Comparison of ENCODE assay signal across 24 cellular contexts in the genomic region with DNA sequence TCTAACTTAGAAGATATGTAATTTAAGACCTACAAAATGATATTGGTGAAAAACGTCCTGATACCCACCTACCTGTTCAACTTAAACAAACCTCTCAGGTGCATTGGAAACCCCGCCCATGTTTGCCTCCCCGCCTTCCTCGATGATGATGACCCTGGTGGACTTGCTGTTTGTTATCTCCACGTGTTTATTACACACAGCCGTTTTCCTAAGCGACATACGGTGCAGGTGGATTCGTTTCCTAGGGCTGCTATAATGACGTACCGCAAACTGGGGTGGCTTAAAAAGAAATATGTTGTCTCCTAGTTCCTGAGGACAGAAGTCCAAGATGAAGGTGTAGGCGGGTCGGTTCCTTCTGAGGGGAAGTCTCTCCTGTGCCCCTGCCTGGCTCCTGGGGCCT.
"Had no signal": no experiment of that assay in that cellular context is flagged by ENCODE, and none has a peak within 500 bp of the region (broad histone marks: within the 10 kb centered on the region; RNA-seq: fewer than 3 reads in every experiment).

No MANE protein-coding gene starts in this region.

- H3K27me3 ChIP-seq: neural progenitor cell, neutrophil, right atrium auricular region, spleen, tibial nerve, uterus had no signal

- H3K4me3 ChIP-seq: left ventricle myocardium inferior, lung, neural progenitor cell, right atrium auricular region, skin epidermis, spleen, tibial nerve, uterus had no signal

- ATAC-seq: naive thymus-derived CD8-positive, alpha-beta T cell; sciatic nerve; stimulated activated effector memory CD8-positive, alpha-beta T cell treated with anti-CD3 and anti-CD28 coated beads, Interleukin-12 subunit alpha, Interleukin-12 subunit beta, amount 100 ng/mL, for 72 hours had no signal

- FAIRE-seq: keratinocyte had no signal

- H3K4me3 Mint-ChIP-seq: naive thymus-derived CD8-positive, alpha-beta T cell; nephron; neural progenitor cell; stimulated activated effector memory CD8-positive, alpha-beta T cell treated with anti-CD3 and anti-CD28 coated beads, Interleukin-12 subunit alpha, Interleukin-12 subunit beta, amount 100 ng/mL, for 72 hours; stimulated activated naive CD8-positive, alpha-beta T cell treated with anti-CD3 and anti-CD28 coated beads, Interleukin-15, Interleukin-2, amounts not matched to agents 100 ng/mL and 50 ng/mL, for 24 hours; type B pancreatic cell had no signal

- H3K9me3 ChIP-seq: left ventricle myocardium inferior, neutrophil, right atrium auricular region, spleen, tibial nerve, uterus had no signal

- H3K9me3 Mint-ChIP-seq: naive thymus-derived CD8-positive, alpha-beta T cell; nephron; stimulated activated effector memory CD8-positive, alpha-beta T cell treated with anti-CD3 and anti-CD28 coated beads, Interleukin-12 subunit alpha, Interleukin-12 subunit beta, amount 100 ng/mL, for 72 hours; stimulated activated naive CD8-positive, alpha-beta T cell treated with anti-CD3 and anti-CD28 coated beads, Interleukin-15, Interleukin-2, amounts not matched to agents 100 ng/mL and 50 ng/mL, for 24 hours; type B pancreatic cell had no signal

- H3K4me1 ChIP-seq: neural progenitor cell, parathyroid adenoma, right atrium auricular region, spleen, tibial nerve had no signal

- H3K27me3 Mint-ChIP-seq: naive thymus-derived CD8-positive, alpha-beta T cell; stimulated activated naive CD8-positive, alpha-beta T cell treated with anti-CD3 and anti-CD28 coated beads, Interleukin-15, Interleukin-2, amounts not matched to agents 100 ng/mL and 50 ng/mL, for 24 hours; type B pancreatic cell had no signal

- H3K4me1 Mint-ChIP-seq: stimulated activated effector memory CD8-positive, alpha-beta T cell treated with anti-CD3 and anti-CD28 coated beads, Interleukin-12 subunit alpha, Interleukin-12 subunit beta, amount 100 ng/mL, for 72 hours had no signal

- DNase-seq: head of caudate nucleus; hippocampal formation; left ventricle myocardium inferior; midbrain; naive thymus-derived CD8-positive, alpha-beta T cell; occipital lobe; spleen; stimulated activated CD4-positive, alpha-beta T cell treated with anti-CD3 and anti-CD28 coated beads, Interleukin-4, amount 100 ng/mL, for 24 hours; stimulated activated naive CD4-positive, alpha-beta T cell; substantia nigra; uterus had no signal

- H3K27ac ChIP-seq: neural progenitor cell, neutrophil, parathyroid adenoma, right atrium auricular region, skin epidermis, spleen, tibial nerve, uterus had no signal

- H3K36me3 ChIP-seq: left ventricle myocardium inferior, neural progenitor cell, right atrium auricular region, uterus had no signal

- H3K27ac Mint-ChIP-seq: nephron; neural progenitor cell; stimulated activated effector memory CD8-positive, alpha-beta T cell treated with anti-CD3 and anti-CD28 coated beads, Interleukin-12 subunit alpha, Interleukin-12 subunit beta, amount 100 ng/mL, for 72 hours; stimulated activated naive CD8-positive, alpha-beta T cell treated with anti-CD3 and anti-CD28 coated beads, Interleukin-15, Interleukin-2, amounts not matched to agents 100 ng/mL and 50 ng/mL, for 24 hours; type B pancreatic cell had no signal
